In the genomic region with DNA sequence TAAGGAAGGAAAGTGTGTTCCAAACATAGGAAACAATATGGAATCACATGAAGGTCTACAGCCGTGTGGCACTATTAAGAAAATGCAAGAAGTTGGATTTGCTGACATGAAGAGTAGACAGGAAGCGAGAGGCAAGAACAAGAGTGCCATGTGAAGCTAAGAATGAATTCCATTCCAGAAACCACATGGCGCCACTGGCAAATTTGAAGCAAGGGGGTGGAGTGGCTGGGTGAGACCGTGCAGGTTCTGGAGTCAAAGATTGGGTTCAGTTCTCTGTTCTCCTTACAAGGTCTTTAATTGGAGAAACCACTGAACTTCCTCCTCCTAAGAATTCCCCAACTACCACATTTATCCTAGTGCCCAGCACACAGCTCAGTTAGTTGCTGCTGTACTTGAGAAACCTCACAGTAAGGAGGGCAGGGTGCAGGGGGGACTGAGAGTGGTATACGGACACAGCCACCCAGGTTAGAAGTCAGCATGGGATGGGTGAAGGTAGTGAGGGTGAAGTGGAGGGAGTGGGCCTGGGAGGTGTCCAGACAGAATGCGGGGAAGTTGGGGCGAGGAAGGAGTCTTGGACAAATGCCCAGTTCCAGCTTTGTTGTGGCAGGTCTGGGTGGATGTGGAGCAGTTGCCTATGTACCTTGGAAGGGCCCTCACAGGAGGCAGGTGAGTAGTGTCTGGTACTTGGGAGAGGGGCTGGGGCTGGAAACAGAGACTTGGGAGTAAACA, we compare ENCODE assay signal across 16 cellular contexts.
"Had no signal": no experiment of that assay in that cellular context is flagged by ENCODE, and none has a peak within 500 bp of the region (broad histone marks: within the 10 kb centered on the region; RNA-seq: fewer than 3 reads in every experiment).

No MANE protein-coding gene starts in this region.

- H3K27ac ChIP-seq: brain microvascular endothelial cell, foreskin keratinocyte, heart left ventricle, sigmoid colon, suprapubic skin had no signal

- ATAC-seq: foreskin keratinocyte; heart left ventricle; left lobe of liver; stimulated activated naive CD8-positive, alpha-beta T cell treated with anti-CD3 and anti-CD28 coated beads, Interleukin-15, Interleukin-2, amounts not matched to agents 100 U/mL and 50 U/mL, for 24 hours had no signal

- H3K4me3 ChIP-seq: heart left ventricle, sigmoid colon, suprapubic skin had no signal

- H3K4me1 ChIP-seq: heart left ventricle, sigmoid colon had no signal

- H3K36me3 ChIP-seq: brain microvascular endothelial cell, heart left ventricle, sigmoid colon, suprapubic skin had no signal

- FAIRE-seq: endometrium, islet of Langerhans had no signal

- H3K27me3 ChIP-seq: brain microvascular endothelial cell, foreskin keratinocyte, heart left ventricle, sigmoid colon, suprapubic skin had no signal

- DNase-seq: activated CD4-positive, alpha-beta T cell treated with anti-CD3 and anti-CD28 coated beads, Interleukin-2, amount 50 U/mL, for 1 hour; activated CD4-positive, CD25-positive, alpha-beta regulatory T cell; activated T-cell treated with anti-CD3 and anti-CD28 coated beads for 4 hours; amygdala; brain microvascular endothelial cell; foreskin keratinocyte; heart left ventricle; sigmoid colon; stimulated activated CD4-positive, alpha-beta T cell treated with anti-CD3 and anti-CD28 coated beads, Interleukin-12 subunit alpha, Interleukin-12 subunit beta, amount 100 ng/mL, for 4 hours; stimulated activated CD4-positive, alpha-beta T cell treated with anti-CD3 and anti-CD28 coated beads, Interleukin-2, amount 100 ng/mL, for 48 hours; stimulated activated naive CD8-positive, alpha-beta T cell treated with anti-CD3 and anti-CD28 coated beads, Interleukin-15, Interleukin-2, amounts not matched to agents 100 U/mL and 50 U/mL, for 24 hours; T-helper 1 cell had no signal

- H3K9me3 ChIP-seq: heart left ventricle, sigmoid colon, suprapubic skin had no signal
